In the genomic region with DNA sequence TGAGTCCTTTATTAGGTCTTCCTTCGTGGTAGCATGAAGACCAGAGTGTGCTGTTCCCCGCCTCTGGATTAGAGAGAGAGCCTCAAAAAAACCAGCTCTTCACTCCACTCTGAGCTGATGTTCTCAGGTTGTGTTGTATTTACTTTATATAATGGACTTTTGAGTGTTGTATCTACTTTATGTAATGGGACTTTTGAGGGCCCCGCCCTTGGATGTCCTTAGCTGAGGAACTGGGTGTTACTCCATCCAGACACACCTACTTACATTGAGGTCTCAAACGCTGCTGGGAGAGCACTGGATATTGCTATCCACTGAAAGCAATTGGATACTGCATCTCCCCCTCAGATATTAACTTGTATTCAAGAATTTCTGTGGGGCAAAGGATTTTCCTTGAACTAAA, we compare ENCODE assay signal across 17 cellular contexts. TPM values are rescaled to one million over a fixed set of nuclear protein-coding genes. Genes with fewer than 3 reads are reported as not detected.
DNase-seq lines count a peak whose midpoint lies in the region; ATAC-seq and TF ChIP-seq lines count a peak whose summit lies in the region.
"Had no signal": no experiment of that assay in that cellular context is flagged by ENCODE, and none has a peak within 500 bp of the region (broad histone marks: within the 10 kb centered on the region; RNA-seq: fewer than 3 reads in every experiment).

No MANE protein-coding gene starts in this region.

- H3K36me3 Mint-ChIP-seq in activated T-cell treated with anti-CD3 and anti-CD28 coated beads, Interleukin-2, amount 50 U/mL, for 72 hours (ENCODE audit: insufficient read depth in 2 of 2): peaks cover 4 to 12% of the 10 kb centered on the region in 2 donors
- H3K36me3 Mint-ChIP-seq in activated T-cell treated with anti-CD3 and anti-CD28 coated beads, Interleukin-2, amount 50 U/mL, for 4 hours (ENCODE audit: insufficient read depth): peaks cover 3% of the 10 kb centered on the region
- H3K36me3 Mint-ChIP-seq in activated B cell treated with CpG ODN at 0.5 μM for 24 hours (ENCODE audit: low read depth): no peaks in the 10 kb centered on the region

- H3K4me1 Mint-ChIP-seq in activated T-cell treated with anti-CD3 and anti-CD28 coated beads, Interleukin-2, amount 50 U/mL, for 72 hours (ENCODE audit: low read depth): peaks cover 78% of the 10 kb centered on the region
- H3K4me1 Mint-ChIP-seq in activated T-cell treated with anti-CD3 and anti-CD28 coated beads, Interleukin-2, amount 50 U/mL, for 4 hours (ENCODE audit: low read depth): peaks cover 68% of the 10 kb centered on the region
- peaks cover 90% of the 10 kb centered on the region for H3K4me1 Mint-ChIP-seq in activated B cell treated with CpG ODN at 0.5 μM for 24 hours
- H3K4me1 Mint-ChIP-seq: neural crest cell had no signal

- no peaks in the 10 kb centered on the region for H3K27me3 Mint-ChIP-seq in activated T-cell treated with anti-CD3 and anti-CD28 coated beads, Interleukin-2, amount 50 U/mL, for 72 hours (ENCODE audit: low read depth)
- no peaks in the 10 kb centered on the region for H3K27me3 Mint-ChIP-seq in activated T-cell treated with anti-CD3 and anti-CD28 coated beads, Interleukin-2, amount 50 U/mL, for 4 hours (ENCODE audit: low read depth)
- H3K27me3 Mint-ChIP-seq in activated B cell treated with CpG ODN at 0.5 μM for 24 hours: no peaks in the 10 kb centered on the region

- H3K36me3 ChIP-seq in transverse colon: peaks cover 0 to 5% (median 0%) of the 10 kb centered on the region in 4 donors
- H3K36me3 ChIP-seq: uterus had no signal

- no peaks in the 10 kb centered on the region for H3K9me3 Mint-ChIP-seq in activated T-cell treated with anti-CD3 and anti-CD28 coated beads, Interleukin-2, amount 50 U/mL, for 72 hours
- no peaks in the 10 kb centered on the region for H3K9me3 Mint-ChIP-seq in activated T-cell treated with anti-CD3 and anti-CD28 coated beads, Interleukin-2, amount 50 U/mL, for 4 hours
- no peaks in the 10 kb centered on the region for H3K9me3 Mint-ChIP-seq in activated B cell treated with CpG ODN at 0.5 μM for 24 hours
- H3K9me3 Mint-ChIP-seq: H9, neural crest cell had no signal

- POLR2A ChIA-PET in activated B cell treated with CpG ODN at 0.5 μM for 24 hours (lab: Charles Lee): interaction anchor here (1.1 to 4.3 kb wide), 5 partner anchors 9 to 28 kb away, joined by 3 to 72 read pairs (median 6); a partner anchor contains a TSS

- H3K27me3 ChIP-seq in transverse colon: no peaks in the 10 kb centered on the region
- H3K27me3 ChIP-seq: uterus had no signal

- no peaks in the 10 kb centered on the region for H3K9me3 ChIP-seq in transverse colon
- H3K9me3 ChIP-seq: uterus had no signal

- in situ Hi-C loops in transverse colon (cut with MboI; ENCODE audit: low pct_ligation_motif_present in 1 of 4, low pct_unique_long_range_greater_than_20kb in 1 of 4, low sequenced_read_pairs in 3 of 4): no loop called here

- ATAC-seq in activated T-cell treated with anti-CD3 and anti-CD28 coated beads, Interleukin-2, amount 50 U/mL, for 72 hours (replicated peaks in 1 of 2): no peak
- no peak for ATAC-seq in activated T-cell treated with anti-CD3 and anti-CD28 coated beads, Interleukin-2, amount 50 U/mL, for 4 hours
- no peak for ATAC-seq in activated B cell treated with CpG ODN at 0.5 μM for 24 hours (ENCODE audit: low read depth)
- ATAC-seq in left colon: peak; percentile 92
- no peak for ATAC-seq in GM21786 (IDR thresholded peaks at IDR 0.05; ENCODE audit: unreplicated experiment)
- no peak for ATAC-seq in HG03039 (IDR thresholded peaks at IDR 0.05; ENCODE audit: unreplicated experiment)
- ATAC-seq: left lobe of liver, Panc1 had no signal

- H3K4me3 Mint-ChIP-seq in activated T-cell treated with anti-CD3 and anti-CD28 coated beads, Interleukin-2, amount 50 U/mL, for 72 hours: peak overlapping the region; percentile 62 to 67
- no peak overlapping the region for H3K4me3 Mint-ChIP-seq in activated T-cell treated with anti-CD3 and anti-CD28 coated beads, Interleukin-2, amount 50 U/mL, for 4 hours
- H3K4me3 Mint-ChIP-seq in activated B cell treated with CpG ODN at 0.5 μM for 24 hours: peak overlapping the region; percentile 74
- H3K4me3 Mint-ChIP-seq: H9, neural crest cell had no signal

- peak overlapping the region; percentile 56 to 80 (median 74) for H3K27ac ChIP-seq in transverse colon
- H3K27ac ChIP-seq: uterus had no signal

- CTCF ChIA-PET in activated B cell treated with CpG ODN at 0.5 μM for 24 hours (lab: Charles Lee): interaction anchor here (0.9 to 2.4 kb wide), 4 partner anchors 9 to 28 kb away, joined by 3 to 7 read pairs (median 5); a partner anchor contains a TSS

- peaks cover 0 to 62% (median 17%) of the 10 kb centered on the region in 4 donors for H3K4me1 ChIP-seq in transverse colon
- H3K4me1 ChIP-seq: uterus had no signal

- no peak for TF ChIP-seq CTCF in activated B cell treated with CpG ODN at 0.5 μM for 24 hours (IDR thresholded peaks at IDR 0.05)
- TF ChIP-seq CTCF in transverse colon (IDR thresholded peaks at IDR 0.05): no peak

- H3K27ac Mint-ChIP-seq in activated T-cell treated with anti-CD3 and anti-CD28 coated beads, Interleukin-2, amount 50 U/mL, for 72 hours: peak overlapping the region; percentile 92
- H3K27ac Mint-ChIP-seq in activated B cell treated with CpG ODN at 0.5 μM for 24 hours: peak overlapping the region; percentile 95

- peak; percentile 26 for TF ChIP-seq EP300 in transverse colon (IDR thresholded peaks at IDR 0.05; ENCODE audit: low read depth)

- peak; percentile 23 for TF ChIP-seq POLR2A in transverse colon (IDR thresholded peaks at IDR 0.05)

- no peak overlapping the region for H3K4me3 ChIP-seq in transverse colon
- H3K4me3 ChIP-seq: uterus had no signal

- DNase-seq in activated T-cell treated with anti-CD3 and anti-CD28 coated beads, Interleukin-2, amount 50 U/mL, for 72 hours: no peak
- DNase-seq in activated T-cell treated with anti-CD3 and anti-CD28 coated beads, Interleukin-2, amount 50 U/mL, for 4 hours: no peak
- no peak for DNase-seq in activated B cell treated with CpG ODN at 0.5 μM for 24 hours
- peak; percentile 73 to 84 for DNase-seq in left colon
- DNase-seq in transverse colon: peak; percentile 81
- DNase-seq in nucleus accumbens (lab: John Stamatoyannopoulos, UW): no peak
- DNase-seq: ACHN, dermis blood vessel endothelial cell, IMR-90, SW 1271 had no signal

- intact Hi-C loops in activated B cell treated with CpG ODN at 0.5 μM for 24 hours (cut with micrococcal nuclease) (loop anchor here (1.0 kb wide), 2 partner anchors 10 to 29 kb away; a partner anchor contains a TSS), left colon (cut with DNase I, micrococcal nuclease) (no loop called here), transverse colon (cut with DNase I; ENCODE audit: low total_unique reads) (no loop called here)

- 62 to 85% methylated on average over 2 to 4 of the region's 4 CpGs for WGBS in transverse colon (ENCODE audit: low coverage in 1 of 2), 2 donors

RNA-seq across cellular contexts. Expression of a gene that starts 28.2 kb away (rescaled TPM):
- 10 to 100 TPM; 51.7 to 55.9 TPM for total RNA-seq in activated T-cell treated with anti-CD3 and anti-CD28 coated beads, Interleukin-2, amount 50 U/mL, for 72 hours
- 10 to 100 TPM in 2 of 3 donors, 1 to 10 TPM in 1; 8.1 to 14.8 (median 11.4) TPM for total RNA-seq in activated T-cell treated with anti-CD3 and anti-CD28 coated beads, Interleukin-2, amount 50 U/mL, for 4 hours
- 27.9 and 35.6 TPM in 2 replicates for total RNA-seq in activated B cell treated with CpG ODN at 0.5 μM for 24 hours
- total RNA-seq in left colon: 10 to 100 TPM; 64.7 to 70.5 TPM
- 100 to 1,000 TPM in 3 of 4 donors, 10 to 100 TPM in 1; 72.2 to 255 (median 166) TPM for total RNA-seq in transverse colon

Comparison
In these comparisons a context has a peak if more than half of its experiments do, and no peak if none do; other contexts are left out.
1. DNase-seq: peak in left colon (2 of 2) and transverse colon (single experiment); none in activated T-cell treated with anti-CD3 and anti-CD28 coated beads, Interleukin-2, amount 50 U/mL, for 72 hours (0 of 2), activated T-cell treated with anti-CD3 and anti-CD28 coated beads, Interleukin-2, amount 50 U/mL, for 4 hours (single experiment), activated B cell treated with CpG ODN at 0.5 μM for 24 hours (single experiment) and nucleus accumbens (0 of 56).